11 cellular contexts compared by ENCODE assay signal in the genomic region with DNA sequence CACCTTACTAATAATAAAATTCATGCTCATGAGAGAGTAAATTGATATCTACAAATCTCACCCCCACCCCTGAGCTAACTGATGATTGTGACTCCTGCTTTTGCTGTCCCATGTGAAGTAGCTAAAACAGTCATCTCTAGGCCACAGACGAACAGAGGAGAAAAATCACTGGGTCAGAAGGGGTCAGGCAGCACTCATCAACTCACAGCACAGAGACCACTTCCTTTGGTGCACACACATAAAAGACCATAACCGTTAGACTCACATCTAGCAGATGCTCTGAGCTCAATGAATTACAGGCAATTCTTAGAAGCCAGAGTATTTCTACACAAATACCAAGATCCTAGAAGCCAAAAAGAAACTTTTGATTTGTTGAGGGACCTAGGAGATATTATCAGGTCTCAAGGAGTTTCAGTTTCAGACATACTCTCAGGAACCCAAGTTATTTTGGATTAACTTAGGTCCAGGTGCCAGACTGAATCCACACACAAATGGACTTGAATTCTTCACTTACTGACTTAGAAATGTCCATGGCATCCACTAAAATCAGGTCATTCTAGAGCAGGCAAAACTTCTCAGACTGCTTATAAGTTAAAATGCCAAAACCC.
DNase-seq lines count a peak whose midpoint lies in the region; ATAC-seq and TF ChIP-seq lines count a peak whose summit lies in the region.
"Had no signal": no experiment of that assay in that cellular context is flagged by ENCODE, and none has a peak within 500 bp of the region (broad histone marks: within the 10 kb centered on the region; RNA-seq: fewer than 3 reads in every experiment).

No MANE protein-coding gene starts in this region.

- intact Hi-C loops in ascending aorta (cut with DNase I), result no loop called here

- no peaks in the 10 kb centered on the region for H3K9me3 Mint-ChIP-seq in activated T-cell treated with anti-CD3 and anti-CD28 coated beads, Interleukin-2, amount 50 U/mL, for 72 hours

- H3K9me3 ChIP-seq in ascending aorta, result no peaks in the 10 kb centered on the region
- H3K9me3 ChIP-seq: suprapubic skin had no signal

- H3K4me3 ChIP-seq in ascending aorta, result no peak overlapping the region
- H3K4me3 ChIP-seq: suprapubic skin had no signal

- peak overlapping the region; percentile 93 for H3K27ac Mint-ChIP-seq in activated T-cell treated with anti-CD3 and anti-CD28 coated beads, Interleukin-2, amount 50 U/mL, for 72 hours

- H3K27me3 ChIP-seq in ascending aorta, result no peaks in the 10 kb centered on the region
- H3K27me3 ChIP-seq: suprapubic skin had no signal

- ATAC-seq in activated T-cell treated with anti-CD3 and anti-CD28 coated beads, Interleukin-2, amount 50 U/mL, for 72 hours (replicated peaks in 1 of 2), result peak; percentile 99
- ATAC-seq in HG02763 (IDR thresholded peaks at IDR 0.05; ENCODE audit: unreplicated experiment), result peak; percentile 48
- peak; percentile 89 for ATAC-seq in stimulated activated naive CD8-positive, alpha-beta T cell treated with anti-CD3 and anti-CD28 coated beads, Interleukin-15, Interleukin-2, amounts not matched to agents 100 U/mL and 50 U/mL, for 24 hours
- ATAC-seq: left ventricle myocardium superior had no signal

- peaks cover 21% of the 10 kb centered on the region for H3K4me1 Mint-ChIP-seq in activated T-cell treated with anti-CD3 and anti-CD28 coated beads, Interleukin-2, amount 50 U/mL, for 72 hours (ENCODE audit: low read depth)

- no peak overlapping the region for H3K27ac ChIP-seq in ascending aorta
- H3K27ac ChIP-seq: suprapubic skin had no signal

- H3K4me1 ChIP-seq in ascending aorta, result no peaks in the 10 kb centered on the region
- H3K4me1 ChIP-seq: suprapubic skin had no signal

- no peaks in the 10 kb centered on the region for H3K36me3 Mint-ChIP-seq in activated T-cell treated with anti-CD3 and anti-CD28 coated beads, Interleukin-2, amount 50 U/mL, for 72 hours (ENCODE audit: insufficient read depth in 2 of 2)

- peak; percentile 16 to 30 for DNase-seq in activated T-cell treated with anti-CD3 and anti-CD28 coated beads, Interleukin-2, amount 50 U/mL, for 72 hours
- no peak for DNase-seq in activated T-cell treated with anti-CD3 and anti-CD28 coated beads, Interleukin-2, amount 50 U/mL, for 1 hour
- DNase-seq in HT1080 (ENCODE audit: low read depth) (peak; percentile 31), DMS153 treated with DMSO at 0.1 percent for 48 hours (lab: John Stamatoyannopoulos, UW; ENCODE audit: unreplicated experiment) (no peak), foreskin melanocyte (no peak), ascending aorta (ENCODE audit: low spot score in 2 of 2) (no peak)
- no peak for DNase-seq in stimulated activated naive CD8-positive, alpha-beta T cell treated with anti-CD3 and anti-CD28 coated beads, Interleukin-15, Interleukin-2, amounts not matched to agents 100 U/mL and 50 U/mL, for 24 hours
- DNase-seq: left ventricle myocardium superior, NCI-H1092 had no signal

- H3K36me3 ChIP-seq in ascending aorta, result no peaks in the 10 kb centered on the region
- H3K36me3 ChIP-seq: suprapubic skin had no signal

- TF ChIP-seq CTCF in ascending aorta (IDR thresholded peaks at IDR 0.05), result no peak

- H3K4me3 Mint-ChIP-seq in activated T-cell treated with anti-CD3 and anti-CD28 coated beads, Interleukin-2, amount 50 U/mL, for 72 hours, result peak overlapping the region in 1 of 2 donors; percentile 74

- no peaks in the 10 kb centered on the region for H3K27me3 Mint-ChIP-seq in activated T-cell treated with anti-CD3 and anti-CD28 coated beads, Interleukin-2, amount 50 U/mL, for 72 hours (ENCODE audit: low read depth)

Comparison
In these comparisons a context has a peak if more than half of its experiments do, and no peak if none do; other contexts are left out.
1. DNase-seq: peak in activated T-cell treated with anti-CD3 and anti-CD28 coated beads, Interleukin-2, amount 50 U/mL, for 72 hours (2 of 2) and HT1080 (single experiment); none in activated T-cell treated with anti-CD3 and anti-CD28 coated beads, Interleukin-2, amount 50 U/mL, for 1 hour (single experiment), stimulated activated naive CD8-positive, alpha-beta T cell treated with anti-CD3 and anti-CD28 coated beads, Interleukin-15, Interleukin-2, amounts not matched to agents 100 U/mL and 50 U/mL, for 24 hours (single experiment), DMS153 treated with DMSO at 0.1 percent for 48 hours (single experiment), foreskin melanocyte (single experiment) and ascending aorta (0 of 2).
2. ATAC-seq: peak in every context shown above with its lines; median percentile 99 in activated T-cell treated with anti-CD3 and anti-CD28 coated beads, Interleukin-2, amount 50 U/mL, for 72 hours; 89 in stimulated activated naive CD8-positive, alpha-beta T cell treated with anti-CD3 and anti-CD28 coated beads, Interleukin-15, Interleukin-2, amounts not matched to agents 100 U/mL and 50 U/mL, for 24 hours; 48 in HG02763.